Comparison of ENCODE assay signal across 16 cellular contexts in the genomic region with DNA sequence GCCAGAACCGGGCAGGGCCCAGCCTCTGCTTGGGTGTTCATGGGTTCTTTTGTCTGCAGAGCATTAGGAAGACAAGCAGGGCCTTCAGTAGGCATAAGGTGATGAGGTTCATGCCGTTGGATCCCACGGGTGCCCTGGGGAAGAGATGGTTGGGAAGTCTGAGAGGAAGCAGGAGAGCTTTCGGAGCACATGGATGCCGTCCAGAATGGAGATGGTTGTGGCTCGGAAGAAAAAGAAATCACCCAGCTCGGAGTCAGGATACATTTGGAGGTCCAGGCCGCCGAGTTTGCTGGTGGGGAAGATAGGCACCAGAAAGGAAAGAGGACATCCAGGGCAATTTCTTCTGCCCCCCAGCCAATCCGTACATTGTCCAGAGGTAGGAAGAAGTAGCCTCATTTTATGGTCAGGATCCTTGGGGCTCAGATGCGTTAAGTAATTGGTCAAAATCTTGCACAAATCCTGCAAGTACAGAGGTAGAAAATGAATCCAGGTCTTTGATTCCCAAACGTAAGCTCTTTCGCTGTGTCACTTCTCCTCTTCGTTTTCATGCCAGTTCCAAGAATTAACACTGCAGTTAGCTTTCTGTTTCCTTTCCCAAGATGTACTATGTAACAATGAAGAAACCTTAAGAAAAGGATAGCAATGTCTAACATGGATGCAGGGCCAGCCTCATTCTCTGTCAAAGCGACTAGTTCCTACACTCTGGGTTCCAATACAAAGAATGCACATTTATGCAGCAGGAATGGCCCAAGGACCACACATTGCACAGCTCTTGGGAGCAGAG.
A peak's percentile ranks its signal among the peaks of the same experiment; 100 is the strongest.
DNase-seq lines count a peak whose midpoint lies in the region; ATAC-seq and TF ChIP-seq lines count a peak whose summit lies in the region.
"Had no signal": no experiment of that assay in that cellular context is flagged by ENCODE, and none has a peak within 500 bp of the region (broad histone marks: within the 10 kb centered on the region; RNA-seq: fewer than 3 reads in every experiment).

No MANE protein-coding gene starts in this region.

- H3K4me3 Mint-ChIP-seq in activated T-cell treated with anti-CD3 and anti-CD28 coated beads, Interleukin-2, amount 50 U/mL, for 72 hours = peak overlapping the region; percentile 27 to 54
- peak overlapping the region; percentile 44 for H3K4me3 Mint-ChIP-seq in T-helper 1 cell treated with Interleukin-12 subunit alpha and Interleukin-12 subunit beta and Interleukin-4 antibody, amounts not matched to agents 30 μg/mL and 1 μg/mL, for 36 hours
- H3K4me3 Mint-ChIP-seq in activated T-helper 2 cell treated with anti-CD3 and anti-CD28 coated beads, Interferon-gamma antibody, Interleukin-2, Interleukin-4, amounts not matched to agents 10 μg/mL and 5 μg/mL and 100 μg/mL, durations not matched to agents 14 hours and 24 hours and 36 hours (ENCODE audit: low read depth) = no peak overlapping the region
- H3K4me3 Mint-ChIP-seq in osteocyte (ENCODE audit: unreplicated experiment) = no peak overlapping the region

- no peaks in the 10 kb centered on the region for H3K27me3 Mint-ChIP-seq in activated T-cell treated with anti-CD3 and anti-CD28 coated beads, Interleukin-2, amount 50 U/mL, for 72 hours (ENCODE audit: low read depth)
- H3K27me3 Mint-ChIP-seq in T-helper 1 cell treated with Interleukin-12 subunit alpha and Interleukin-12 subunit beta and Interleukin-4 antibody, amounts not matched to agents 30 μg/mL and 1 μg/mL, for 36 hours (ENCODE audit: low read depth) = no peaks in the 10 kb centered on the region
- no peaks in the 10 kb centered on the region for H3K27me3 Mint-ChIP-seq in activated T-helper 2 cell treated with anti-CD3 and anti-CD28 coated beads, Interferon-gamma antibody, Interleukin-2, Interleukin-4, amounts not matched to agents 10 μg/mL and 5 μg/mL and 100 μg/mL, durations not matched to agents 14 hours and 24 hours and 36 hours (ENCODE audit: low read depth)
- H3K27me3 Mint-ChIP-seq in osteocyte (ENCODE audit: unreplicated experiment) = no peaks in the 10 kb centered on the region
- H3K27me3 Mint-ChIP-seq: CD4-positive, CD25-positive, alpha-beta regulatory T cell had no signal

- peak overlapping the region; percentile 98 for H3K27ac Mint-ChIP-seq in activated T-cell treated with anti-CD3 and anti-CD28 coated beads, Interleukin-2, amount 50 U/mL, for 72 hours
- peak overlapping the region; percentile 88 for H3K27ac Mint-ChIP-seq in T-helper 1 cell treated with Interleukin-12 subunit alpha and Interleukin-12 subunit beta and Interleukin-4 antibody, amounts not matched to agents 30 μg/mL and 1 μg/mL, for 36 hours
- H3K27ac Mint-ChIP-seq in activated T-helper 2 cell treated with anti-CD3 and anti-CD28 coated beads, Interferon-gamma antibody, Interleukin-2, Interleukin-4, amounts not matched to agents 10 μg/mL and 5 μg/mL and 100 μg/mL, durations not matched to agents 14 hours and 24 hours and 36 hours = peak overlapping the region; percentile 54
- no peak overlapping the region for H3K27ac Mint-ChIP-seq in osteocyte (ENCODE audit: unreplicated experiment)

- peaks cover 4 to 10% of the 10 kb centered on the region in 2 donors for H3K9me3 Mint-ChIP-seq in activated T-cell treated with anti-CD3 and anti-CD28 coated beads, Interleukin-2, amount 50 U/mL, for 72 hours
- peaks cover 4% of the 10 kb centered on the region for H3K9me3 Mint-ChIP-seq in T-helper 1 cell treated with Interleukin-12 subunit alpha and Interleukin-12 subunit beta and Interleukin-4 antibody, amounts not matched to agents 30 μg/mL and 1 μg/mL, for 36 hours
- H3K9me3 Mint-ChIP-seq in activated T-helper 2 cell treated with anti-CD3 and anti-CD28 coated beads, Interferon-gamma antibody, Interleukin-2, Interleukin-4, amounts not matched to agents 10 μg/mL and 5 μg/mL and 100 μg/mL, durations not matched to agents 14 hours and 24 hours and 36 hours = peaks cover 11% of the 10 kb centered on the region
- no peaks in the 10 kb centered on the region for H3K9me3 Mint-ChIP-seq in osteocyte (ENCODE audit: unreplicated experiment)
- H3K9me3 Mint-ChIP-seq: CD4-positive, CD25-positive, alpha-beta regulatory T cell had no signal

- peaks cover 71% of the 10 kb centered on the region for H3K4me1 Mint-ChIP-seq in activated T-cell treated with anti-CD3 and anti-CD28 coated beads, Interleukin-2, amount 50 U/mL, for 72 hours (ENCODE audit: low read depth)
- H3K4me1 Mint-ChIP-seq in T-helper 1 cell treated with Interleukin-12 subunit alpha and Interleukin-12 subunit beta and Interleukin-4 antibody, amounts not matched to agents 30 μg/mL and 1 μg/mL, for 36 hours (ENCODE audit: low read depth) = peaks cover 58% of the 10 kb centered on the region
- peaks cover 67% of the 10 kb centered on the region for H3K4me1 Mint-ChIP-seq in activated T-helper 2 cell treated with anti-CD3 and anti-CD28 coated beads, Interferon-gamma antibody, Interleukin-2, Interleukin-4, amounts not matched to agents 10 μg/mL and 5 μg/mL and 100 μg/mL, durations not matched to agents 14 hours and 24 hours and 36 hours (ENCODE audit: low read depth)
- H3K4me1 Mint-ChIP-seq in osteocyte (ENCODE audit: unreplicated experiment) = peaks cover 19% of the 10 kb centered on the region

- no peak for DNase-seq in activated T-cell treated with anti-CD3 and anti-CD28 coated beads, Interleukin-2, amount 50 U/mL, for 72 hours
- DNase-seq in activated T-cell treated with anti-CD3 and anti-CD28 coated beads, Interleukin-2, amount 50 U/mL, for 48 hours = no peak
- DNase-seq in activated T-helper 2 cell treated with anti-CD3 and anti-CD28 coated beads, Interferon-gamma antibody, Interleukin-2, Interleukin-4, amounts not matched to agents 10 μg/mL and 5 μg/mL and 100 μg/mL, durations not matched to agents 14 hours and 24 hours and 36 hours (ENCODE audit: low spot score) = no peak
- DNase-seq in osteocyte (ENCODE audit: extremely low spot score, unreplicated experiment) (peak; percentile 59), SK-N-DZ (ENCODE audit: low spot score) (no peak), C1 segment of cervical spinal cord (lab: John Stamatoyannopoulos, UW) (no peak)
- DNase-seq: AML-193, GM23248, Kasumi-1, NCI-H1417 treated with DMSO at 0.1 percent for 48 hours, NCI-H2029 treated with DMSO at 0.1 percent for 48 hours, NCI-H510A had no signal

- peak in 1 of 2 donors; percentile 14 for ATAC-seq in activated T-cell treated with anti-CD3 and anti-CD28 coated beads, Interleukin-2, amount 50 U/mL, for 72 hours (replicated peaks in 1 of 2)
- ATAC-seq in GM19463 (IDR thresholded peaks at IDR 0.05; ENCODE audit: unreplicated experiment) = no peak
- ATAC-seq: GM12878 had no signal

- TF ChIP-seq CTCF in osteocyte (IDR thresholded peaks at IDR 0.05) = no peak

- intact Hi-C loops in activated T-helper 2 cell treated with anti-CD3 and anti-CD28 coated beads, Interferon-gamma antibody, Interleukin-2, Interleukin-4, amounts not matched to agents 10 μg/mL and 5 μg/mL and 100 μg/mL, durations not matched to agents 14 hours and 24 hours and 36 hours (cut with micrococcal nuclease) = loop anchor here (10.0 kb wide), 1 partner anchor 312 kb away; no protein-coding TSS in a partner anchor

- peaks cover 8 to 20% of the 10 kb centered on the region in 2 donors for H3K36me3 Mint-ChIP-seq in activated T-cell treated with anti-CD3 and anti-CD28 coated beads, Interleukin-2, amount 50 U/mL, for 72 hours (ENCODE audit: insufficient read depth in 2 of 2)
- H3K36me3 Mint-ChIP-seq in T-helper 1 cell treated with Interleukin-12 subunit alpha and Interleukin-12 subunit beta and Interleukin-4 antibody, amounts not matched to agents 30 μg/mL and 1 μg/mL, for 36 hours (ENCODE audit: low read depth) = peaks cover 18% of the 10 kb centered on the region
- peaks cover 25% of the 10 kb centered on the region for H3K36me3 Mint-ChIP-seq in activated T-helper 2 cell treated with anti-CD3 and anti-CD28 coated beads, Interferon-gamma antibody, Interleukin-2, Interleukin-4, amounts not matched to agents 10 μg/mL and 5 μg/mL and 100 μg/mL, durations not matched to agents 14 hours and 24 hours and 36 hours (ENCODE audit: low read depth)
- no peaks in the 10 kb centered on the region for H3K36me3 Mint-ChIP-seq in osteocyte (ENCODE audit: unreplicated experiment)
- H3K36me3 Mint-ChIP-seq: CD4-positive, CD25-positive, alpha-beta regulatory T cell had no signal

Comparison
In these comparisons a context has a peak if more than half of its experiments do, and no peak if none do; other contexts are left out.
1. H3K4me3 Mint-ChIP-seq: peak in activated T-cell treated with anti-CD3 and anti-CD28 coated beads, Interleukin-2, amount 50 U/mL, for 72 hours (2 of 2) and T-helper 1 cell treated with Interleukin-12 subunit alpha and Interleukin-12 subunit beta and Interleukin-4 antibody, amounts not matched to agents 30 μg/mL and 1 μg/mL, for 36 hours (single experiment); none in activated T-helper 2 cell treated with anti-CD3 and anti-CD28 coated beads, Interferon-gamma antibody, Interleukin-2, Interleukin-4, amounts not matched to agents 10 μg/mL and 5 μg/mL and 100 μg/mL, durations not matched to agents 14 hours and 24 hours and 36 hours (single experiment) and osteocyte (single experiment).